In the genomic region with DNA sequence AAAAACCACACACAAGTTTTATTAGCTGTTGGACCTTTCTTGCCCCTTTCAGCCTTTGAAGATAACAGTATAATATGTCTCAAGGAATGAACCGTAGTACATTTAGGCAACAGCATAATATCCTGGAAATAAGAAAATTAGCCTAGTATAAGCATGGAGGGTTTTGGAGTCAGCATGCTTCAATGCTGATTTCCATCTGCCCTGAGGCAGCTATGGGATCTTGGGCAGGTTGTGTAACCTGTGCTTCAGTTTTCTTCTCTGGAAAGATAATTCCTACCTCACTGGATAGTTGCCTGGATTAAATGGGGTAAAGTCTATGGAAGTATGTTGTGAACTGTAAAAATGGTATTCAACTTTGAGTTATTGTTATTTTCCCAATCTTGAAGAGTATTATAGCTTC, we compare ENCODE assay signal across 17 cellular contexts. TPM values are rescaled to one million over a fixed set of nuclear protein-coding genes. Genes with fewer than 3 reads are reported as not detected.
A peak's percentile ranks its signal among the peaks of the same experiment; 100 is the strongest.
DNase-seq lines count a peak whose midpoint lies in the region; ATAC-seq, FAIRE-seq and TF ChIP-seq lines count a peak whose summit lies in the region.
"Had no signal": no experiment of that assay in that cellular context is flagged by ENCODE, and none has a peak within 500 bp of the region (broad histone marks: within the 10 kb centered on the region; RNA-seq: fewer than 3 reads in every experiment).

No MANE protein-coding gene starts in this region.

- TF ChIP-seq POLR2A in A549 (IDR thresholded peaks at IDR 0.05; ENCODE audit: low read length): no peak

- H3K27me3 ChIP-seq in CD8-positive, alpha-beta memory T cell (ENCODE audit: insufficient read depth, low read length, poor library complexity, severe bottlenecking): no peaks in the 10 kb centered on the region
- H3K27me3 ChIP-seq in iPS-20b (ENCODE audit: insufficient read depth, low read length): no peaks in the 10 kb centered on the region
- H3K27me3 ChIP-seq: SJCRH30 had no signal

- no peak for TF ChIP-seq EP300 in A549 (IDR thresholded peaks at IDR 0.05)

- H3K9me3 ChIP-seq in A549: no peaks in the 10 kb centered on the region
- H3K9me3 ChIP-seq in CD8-positive, alpha-beta memory T cell (ENCODE audit: low read length): no peaks in the 10 kb centered on the region
- H3K9me3 ChIP-seq in iPS-20b (ENCODE audit: insufficient read depth, low read depth, low read length): no peaks in the 10 kb centered on the region
- H3K9me3 ChIP-seq: SJCRH30 had no signal

- H3K4me3 ChIP-seq in A549: no peak overlapping the region
- H3K4me3 ChIP-seq in CD8-positive, alpha-beta memory T cell (ENCODE audit: low read length): no peak overlapping the region
- peak overlapping the region; percentile 97 for H3K4me3 ChIP-seq in iPS-20b (ENCODE audit: low read length)

- peak overlapping the region; percentile 37 to 92 (median 74) for H3K4me3 Mint-ChIP-seq in CD8-positive, alpha-beta memory T cell
- H3K4me3 Mint-ChIP-seq in activated B cell treated with CpG ODN at 0.5 μM for 24 hours: peak overlapping the region; percentile 46

- DNase-seq in A549 (ENCODE audit: low read depth in 1 of 2, low spot score in 1 of 2): no peak
- DNase-seq in CD8-positive, alpha-beta memory T cell: no peak
- no peak for DNase-seq in activated B cell treated with CpG ODN at 0.5 μM for 24 hours
- no peak for DNase-seq in DMS79 treated with DMSO at 0.1 percent for 48 hours (lab: John Stamatoyannopoulos, UW)
- no peak for DNase-seq in occipital lobe (lab: John Stamatoyannopoulos, UW)
- DNase-seq: activated CD4-positive, alpha-beta T cell treated with anti-CD3 and anti-CD28 coated beads, Interleukin-2, amount 50 U/mL, for 4 hours; COR-L47; head of caudate nucleus; left ventricle myocardium superior; NCI-H1417 treated with DMSO at 0.1 percent for 48 hours; NCI-H526 treated with DMSO at 0.1 percent for 48 hours; SJCRH30 had no signal

- CTCF ChIA-PET in A549 (lab: Yijun Ruan, JAX): interaction anchor here (0.7 to 1.5 kb wide), 4 partner anchors 12 to 383 kb away, joined by 3 to 5 read pairs (median 4); no protein-coding TSS in a partner anchor
- CTCF ChIA-PET in CD8-positive, alpha-beta memory T cell (lab: Charles Lee): interaction anchor here (3.7 kb wide), 1 partner anchor 20 kb away, joined by 20 read pairs; no protein-coding TSS in a partner anchor
- CTCF ChIA-PET in activated B cell treated with CpG ODN at 0.5 μM for 24 hours (lab: Charles Lee): no interaction called here

- H3K4me2 ChIP-seq in A549: peak overlapping the region; percentile 92; the same call in 2 of the 3 replicates

- H3K9me3 Mint-ChIP-seq in CD8-positive, alpha-beta memory T cell: no peaks in the 10 kb centered on the region
- no peaks in the 10 kb centered on the region for H3K9me3 Mint-ChIP-seq in activated B cell treated with CpG ODN at 0.5 μM for 24 hours

- no peak for ATAC-seq in A549
- ATAC-seq in activated B cell treated with CpG ODN at 0.5 μM for 24 hours (ENCODE audit: low read depth): no peak
- no peak for ATAC-seq in GM21576 (IDR thresholded peaks at IDR 0.05; ENCODE audit: unreplicated experiment)
- ATAC-seq in HG03045 (IDR thresholded peaks at IDR 0.05; ENCODE audit: unreplicated experiment): no peak
- ATAC-seq: left ventricle myocardium superior had no signal

- TF ChIP-seq RAD21 in A549 (conservative IDR thresholded peaks at IDR 0.05 in 1 of 2, IDR thresholded peaks at IDR 0.05 in 1 of 2): no peak

- POLR2A ChIA-PET in A549 (lab: Yijun Ruan, JAX): interaction anchor here (1.1 kb wide), 1 partner anchor 13 kb away, joined by 3 read pairs; no protein-coding TSS in a partner anchor
- POLR2A ChIA-PET in CD8-positive, alpha-beta memory T cell (lab: Charles Lee): no interaction called here
- POLR2A ChIA-PET in activated B cell treated with CpG ODN at 0.5 μM for 24 hours (lab: Charles Lee): no interaction called here

- H3K27ac ChIP-seq in A549: no peak overlapping the region
- no peak overlapping the region for H3K27ac ChIP-seq in CD8-positive, alpha-beta memory T cell (ENCODE audit: low read depth, low read length)
- no peak overlapping the region for H3K27ac ChIP-seq in iPS-20b (ENCODE audit: low read length)
- H3K27ac ChIP-seq: parathyroid adenoma had no signal

- peak overlapping the region in 7 of 8 donors; percentile 29 to 99 (median 88) for H3K27ac Mint-ChIP-seq in CD8-positive, alpha-beta memory T cell
- H3K27ac Mint-ChIP-seq in activated B cell treated with CpG ODN at 0.5 μM for 24 hours: peak overlapping the region; percentile 92

- H3K36me3 Mint-ChIP-seq in CD8-positive, alpha-beta memory T cell: peaks cover 0 to 27% (median 3%) of the 10 kb centered on the region in 3 donors
- H3K36me3 Mint-ChIP-seq in activated B cell treated with CpG ODN at 0.5 μM for 24 hours (ENCODE audit: low read depth): peaks cover 17% of the 10 kb centered on the region

- TF ChIP-seq CTCF in A549 (IDR thresholded peaks at IDR 0.05): no peak
- TF ChIP-seq CTCF in activated B cell treated with CpG ODN at 0.5 μM for 24 hours (IDR thresholded peaks at IDR 0.05): no peak

- H3K9ac ChIP-seq in iPS-20b (ENCODE audit: low read depth, low read length): peak overlapping the region; percentile 94; the same call in 1 of the 2 replicates
- H3K9ac ChIP-seq: parathyroid adenoma had no signal

- H3K36me3 ChIP-seq in CD8-positive, alpha-beta memory T cell (ENCODE audit: insufficient read depth, low read length): no peaks in the 10 kb centered on the region
- H3K36me3 ChIP-seq in iPS-20b (ENCODE audit: insufficient read depth, low read depth, low read length): peaks cover 29% of the 10 kb centered on the region

- 93% methylated on average over 1 of the region's 1 CpG for WGBS in A549 (ENCODE audit: missing lambda C conversion rate)

- intact Hi-C loops in activated B cell treated with CpG ODN at 0.5 μM for 24 hours (cut with micrococcal nuclease): no loop called here

- no peaks in the 10 kb centered on the region for H3K27me3 Mint-ChIP-seq in CD8-positive, alpha-beta memory T cell
- H3K27me3 Mint-ChIP-seq in activated B cell treated with CpG ODN at 0.5 μM for 24 hours: no peaks in the 10 kb centered on the region

- H3K4me1 ChIP-seq in A549: peaks cover 12% of the 10 kb centered on the region; the same call in 2 of the 3 replicates
- H3K4me1 ChIP-seq in CD8-positive, alpha-beta memory T cell (ENCODE audit: insufficient read depth, low read length): peaks cover 23% of the 10 kb centered on the region
- peaks cover 8% of the 10 kb centered on the region; the same call in 1 of the 2 replicates for H3K4me1 ChIP-seq in iPS-20b (ENCODE audit: insufficient read depth, low read length)

- no peak for FAIRE-seq in A549 (lab: Jason Lieb, UNC)
- FAIRE-seq: endometrium had no signal

- H3K4me1 Mint-ChIP-seq in CD8-positive, alpha-beta memory T cell: peaks cover 16 to 26% (median 26%) of the 10 kb centered on the region in 3 donors
- H3K4me1 Mint-ChIP-seq in activated B cell treated with CpG ODN at 0.5 μM for 24 hours: peaks cover 20% of the 10 kb centered on the region

TF ChIP-seq in A549, 52 proteins besides CTCF, POLR2A, EP300 and RAD21 (continues in another document):
- TF ChIP-seq HOXA7 (CRISPR knock-in tag; IDR thresholded peaks at IDR 0.05) (no peak), HMGXB4 (CRISPR knock-in tag; IDR thresholded peaks at IDR 0.05; ENCODE audit: borderline replicate concordance) (no peak), SMC3 (IDR thresholded peaks at IDR 0.05) (no peak), E2F6 (IDR thresholded peaks at IDR 0.05; ENCODE audit: borderline replicate concordance, low read depth) (no peak)

RNA-seq across cellular contexts. Expression of gene DHX30, which starts 1.6 kb away (rescaled TPM):
- 40.5 and 41.4 TPM in 2 replicates for polyA plus RNA-seq in A549 (2011; rRNA removed)
- 65.4 and 75.6 TPM in 2 replicates for polyA plus RNA-seq in A549 (2012; cell fraction: cytosol; rRNA removed)
- polyA plus RNA-seq in A549 (2012; cell fraction: nucleus; rRNA removed): 182 and 212 TPM in 2 replicates
- 42.7 to 45.5 TPM (median 44.6 TPM) in 3 replicates for polyA plus RNA-seq in A549 (2017; fragmentation: RNase III; extraction: RNeasy Plus Mini Kit Qiagen cat#74134 plus additional on column Dnase treatment)
- polyA minus RNA-seq in A549 (2011; rRNA and poly(A)+ RNA removed): 66.7 and 73.7 TPM in 2 replicates
- total RNA-seq in CD8-positive, alpha-beta memory T cell: 100 to 1,000 TPM; 117 TPM
- 48.3 TPM for polyA plus RNA-seq in CD8-positive, alpha-beta memory T cell
- 71.3 and 77.4 TPM in 2 replicates for total RNA-seq in activated B cell treated with CpG ODN at 0.5 μM for 24 hours
- 69.1 TPM for total RNA-seq in occipital lobe

RNA-seq across cellular contexts. Expression of gene SMARCC1, which starts 22.9 kb away (rescaled TPM):
- 27.1 and 27.9 TPM in 2 replicates for polyA plus RNA-seq in A549 (2011; rRNA removed)
- polyA plus RNA-seq in A549 (2012; cell fraction: cytosol; rRNA removed): 8.4 and 9.6 TPM in 2 replicates
- polyA plus RNA-seq in A549 (2012; cell fraction: nucleus; rRNA removed): 14.6 and 15.7 TPM in 2 replicates
- 25.2 to 27.5 TPM (median 27.5 TPM) in 3 replicates for polyA plus RNA-seq in A549 (2017; fragmentation: RNase III; extraction: RNeasy Plus Mini Kit Qiagen cat#74134 plus additional on column Dnase treatment)
- polyA minus RNA-seq in A549 (2011; rRNA and poly(A)+ RNA removed): 52.5 and 55.6 TPM in 2 replicates
- 100 to 1,000 TPM; 100 to 107 TPM for total RNA-seq in CD8-positive, alpha-beta memory T cell
- polyA plus RNA-seq in CD8-positive, alpha-beta memory T cell: 54.6 TPM
- 136 and 144 TPM in 2 replicates for total RNA-seq in activated B cell treated with CpG ODN at 0.5 μM for 24 hours
- total RNA-seq in occipital lobe: 104 TPM
